In genomic region chr3:180979949-180980348, GRCh38 we compare ENCODE assay signal across 24 cellular contexts. TPM values are rescaled to one million over a fixed set of nuclear protein-coding genes. Genes with fewer than 3 reads are reported as not detected.
DNase-seq lines count a peak whose midpoint lies in the region; ATAC-seq and TF ChIP-seq lines count a peak whose summit lies in the region.
"Had no signal": no experiment of that assay in that cellular context is flagged by ENCODE, and none has a peak within 500 bp of the region (broad histone marks: within the 10 kb centered on the region; RNA-seq: fewer than 3 reads in every experiment).

No MANE protein-coding gene starts in this region.

- H3K4me1 Mint-ChIP-seq in activated CD8-positive, alpha-beta T cell treated with anti-CD3 and anti-CD28 coated beads for 36 hours (ENCODE audit: low read depth): peaks cover 10% of the 10 kb centered on the region
- no peaks in the 10 kb centered on the region for H3K4me1 Mint-ChIP-seq in activated CD8-positive, alpha-beta T cell treated with anti-CD3 and anti-CD28 coated beads, Interleukin-2, amount 10 ng/mL, durations not matched to agents 7 days and 5 days (ENCODE audit: low read depth)
- peaks cover 0 to 6% (median 2%) of the 10 kb centered on the region in 4 donors for H3K4me1 Mint-ChIP-seq in CD4-positive, alpha-beta memory T cell
- no peaks in the 10 kb centered on the region for H3K4me1 Mint-ChIP-seq in central memory CD8-positive, alpha-beta T cell

- H3K36me3 Mint-ChIP-seq in activated CD8-positive, alpha-beta T cell treated with anti-CD3 and anti-CD28 coated beads for 36 hours (ENCODE audit: low read depth): peaks cover 25% of the 10 kb centered on the region
- H3K36me3 Mint-ChIP-seq in activated CD8-positive, alpha-beta T cell treated with anti-CD3 and anti-CD28 coated beads, Interleukin-2, amount 10 ng/mL, durations not matched to agents 7 days and 5 days (ENCODE audit: low read depth): peaks cover 43% of the 10 kb centered on the region
- peaks cover 14 to 51% of the 10 kb centered on the region in 2 donors for H3K36me3 Mint-ChIP-seq in CD4-positive, alpha-beta memory T cell
- H3K36me3 Mint-ChIP-seq in central memory CD8-positive, alpha-beta T cell (ENCODE audit: insufficient read depth): peaks cover 15% of the 10 kb centered on the region

- peak overlapping the region; percentile 48 for H3K27ac Mint-ChIP-seq in activated CD8-positive, alpha-beta T cell treated with anti-CD3 and anti-CD28 coated beads for 36 hours
- no peak overlapping the region for H3K27ac Mint-ChIP-seq in activated CD8-positive, alpha-beta T cell treated with anti-CD3 and anti-CD28 coated beads, Interleukin-2, amount 10 ng/mL, durations not matched to agents 7 days and 5 days
- H3K27ac Mint-ChIP-seq in CD4-positive, alpha-beta memory T cell: peak overlapping the region in 6 of 7 donors; percentile 16 to 70 (median 31)
- H3K27ac Mint-ChIP-seq in central memory CD8-positive, alpha-beta T cell (ENCODE audit: low read depth): peak overlapping the region; percentile 16
- H3K27ac Mint-ChIP-seq: activated CD8-positive, alpha-beta memory T cell treated with anti-CD3 and anti-CD28 coated beads, Interleukin-2, amount 10 ng/mL, durations not matched to agents 7 days and 5 days; activated T-helper 2 cell treated with anti-CD3 and anti-CD28 coated beads, Interferon-gamma antibody, Interleukin-2, Interleukin-4, amounts not matched to agents 10 μg/mL and 5 μg/mL and 100 μg/mL, durations not matched to agents 14 hours and 24 hours and 36 hours had no signal

- no peak for ATAC-seq in activated CD8-positive, alpha-beta T cell treated with anti-CD3 and anti-CD28 coated beads for 36 hours
- ATAC-seq in activated CD8-positive, alpha-beta T cell treated with anti-CD3 and anti-CD28 coated beads, Interleukin-2, amount 10 ng/mL, durations not matched to agents 7 days and 5 days: no peak
- no peak for ATAC-seq in central memory CD8-positive, alpha-beta T cell (replicated peaks; ENCODE audit: extremely low read depth, poor library complexity, severe bottlenecking)
- ATAC-seq: activated CD8-positive, alpha-beta memory T cell treated with anti-CD3 and anti-CD28 coated beads, Interleukin-2, amount 10 ng/mL, durations not matched to agents 7 days and 5 days; foreskin keratinocyte; Panc1 had no signal

- no peaks in the 10 kb centered on the region for H3K27me3 Mint-ChIP-seq in activated CD8-positive, alpha-beta T cell treated with anti-CD3 and anti-CD28 coated beads for 36 hours
- H3K27me3 Mint-ChIP-seq in activated CD8-positive, alpha-beta T cell treated with anti-CD3 and anti-CD28 coated beads, Interleukin-2, amount 10 ng/mL, durations not matched to agents 7 days and 5 days (ENCODE audit: low read depth): no peaks in the 10 kb centered on the region
- no peaks in the 10 kb centered on the region for H3K27me3 Mint-ChIP-seq in CD4-positive, alpha-beta memory T cell
- H3K27me3 Mint-ChIP-seq in central memory CD8-positive, alpha-beta T cell: no peaks in the 10 kb centered on the region
- H3K27me3 Mint-ChIP-seq: activated CD8-positive, alpha-beta memory T cell treated with anti-CD3 and anti-CD28 coated beads, Interleukin-2, amount 10 ng/mL, durations not matched to agents 7 days and 5 days; brain had no signal

- H2AFZ ChIP-seq in osteoblast (ENCODE audit: low read length): no peak overlapping the region
- H2AFZ ChIP-seq: hepatocyte, parathyroid adenoma had no signal

- H3K9me3 ChIP-seq in CD4-positive, alpha-beta memory T cell (ENCODE audit: control insufficient read depth in 1 of 2, low read length in 2 of 2): no peaks in the 10 kb centered on the region
- no peaks in the 10 kb centered on the region for H3K9me3 ChIP-seq in osteoblast (ENCODE audit: low read depth, low read length)
- H3K9me3 ChIP-seq: BE2C, sigmoid colon, SJSA1, suprapubic skin had no signal

- H3K27me3 ChIP-seq in CD4-positive, alpha-beta memory T cell (ENCODE audit: insufficient read depth, low read length): no peaks in the 10 kb centered on the region
- H3K27me3 ChIP-seq in osteoblast (ENCODE audit: insufficient read depth, low read length): no peaks in the 10 kb centered on the region
- H3K27me3 ChIP-seq: BE2C, foreskin keratinocyte, hepatocyte, sigmoid colon, SJSA1, suprapubic skin had no signal

- H3K79me2 ChIP-seq in osteoblast (ENCODE audit: insufficient read depth, low read length): no peaks in the 10 kb centered on the region
- H3K79me2 ChIP-seq: hepatocyte, parathyroid adenoma had no signal

- H3K4me3 ChIP-seq in CD4-positive, alpha-beta memory T cell (ENCODE audit: low read length in 2 of 2): no peak overlapping the region
- H3K4me3 ChIP-seq in osteoblast (ENCODE audit: insufficient read depth, low read length): no peak overlapping the region
- H3K4me3 ChIP-seq: hepatocyte, sigmoid colon, SJSA1, suprapubic skin had no signal

- H3K27ac ChIP-seq in CD4-positive, alpha-beta memory T cell (ENCODE audit: low read depth, low read length): no peak overlapping the region
- H3K27ac ChIP-seq in osteoblast (ENCODE audit: low read depth, low read length): peak overlapping the region; percentile 43
- H3K27ac ChIP-seq: foreskin keratinocyte, hepatocyte, parathyroid adenoma, SJSA1, suprapubic skin had no signal

- no peak for TF ChIP-seq CTCF in activated CD8-positive, alpha-beta T cell treated with anti-CD3 and anti-CD28 coated beads for 36 hours (IDR thresholded peaks at IDR 0.05)
- no peak for TF ChIP-seq CTCF in osteoblast (IDR thresholded peaks at IDR 0.05; ENCODE audit: extremely low read depth, low read depth, low read length)

- no peaks in the 10 kb centered on the region for H4K20me1 ChIP-seq in osteoblast (ENCODE audit: insufficient read depth, low read length)

- no peak for DNase-seq in activated CD8-positive, alpha-beta T cell treated with anti-CD3 and anti-CD28 coated beads for 36 hours
- DNase-seq in activated CD8-positive, alpha-beta T cell treated with anti-CD3 and anti-CD28 coated beads, Interleukin-2, amount 10 ng/mL, durations not matched to agents 7 days and 5 days: no peak
- DNase-seq in CD4-positive, alpha-beta memory T cell: no peak
- DNase-seq in central memory CD8-positive, alpha-beta T cell (ENCODE audit: low spot score in 2 of 2): no peak
- DNase-seq in osteoblast (ENCODE audit: insufficient read length, low spot score, missing footprints) (no peak), KG1 (lab: John Stamatoyannopoulos, UW) (no peak), GM03348 (ENCODE audit: low spot score) (no peak)
- no peak for DNase-seq in stimulated activated naive CD4-positive, alpha-beta T cell (lab: John Stamatoyannopoulos, UW)
- DNase-seq: activated CD8-positive, alpha-beta memory T cell treated with anti-CD3 and anti-CD28 coated beads, Interleukin-2, amount 10 ng/mL, durations not matched to agents 7 days and 5 days; BE2C; DND-41; effector memory CD4-positive, alpha-beta T cell; foreskin keratinocyte; midbrain; NCI-H2171; NCI-H526; sigmoid colon had no signal

- CTCF ChIA-PET in activated CD8-positive, alpha-beta T cell treated with anti-CD3 and anti-CD28 coated beads for 36 hours (lab: Charles Lee): interaction anchor here (0.7 to 1.1 kb wide), 3 partner anchors 31 to 368 kb away, joined by 3 to 4 read pairs (median 3); partner anchors contain the start of gene FXR1
- CTCF ChIA-PET in activated CD8-positive, alpha-beta T cell treated with anti-CD3 and anti-CD28 coated beads, Interleukin-2, amount 10 ng/mL, durations not matched to agents 7 days and 5 days (lab: Charles Lee): interaction anchor here (1.6 kb wide), 1 partner anchor 12 kb away, joined by 3 read pairs; no protein-coding TSS in a partner anchor
- CTCF ChIA-PET in CD4-positive, alpha-beta memory T cell (lab: Charles Lee; ENCODE audit: partially characterized antibody): interaction anchor here (1.4 kb wide), 1 partner anchor 68 kb away, joined by 3 read pairs; the partner anchor contains the start of gene FXR1

- no peaks in the 10 kb centered on the region for H3K9me3 Mint-ChIP-seq in activated CD8-positive, alpha-beta T cell treated with anti-CD3 and anti-CD28 coated beads for 36 hours
- no peaks in the 10 kb centered on the region for H3K9me3 Mint-ChIP-seq in activated CD8-positive, alpha-beta T cell treated with anti-CD3 and anti-CD28 coated beads, Interleukin-2, amount 10 ng/mL, durations not matched to agents 7 days and 5 days (ENCODE audit: insufficient read depth)
- H3K9me3 Mint-ChIP-seq in CD4-positive, alpha-beta memory T cell: no peaks in the 10 kb centered on the region
- H3K9me3 Mint-ChIP-seq in central memory CD8-positive, alpha-beta T cell: no peaks in the 10 kb centered on the region
- H3K9me3 Mint-ChIP-seq: activated T-helper 2 cell treated with anti-CD3 and anti-CD28 coated beads, Interferon-gamma antibody, Interleukin-2, Interleukin-4, amounts not matched to agents 10 μg/mL and 5 μg/mL and 100 μg/mL, durations not matched to agents 14 hours and 24 hours and 36 hours; brain had no signal

- POLR2A ChIA-PET in activated CD8-positive, alpha-beta T cell treated with anti-CD3 and anti-CD28 coated beads for 36 hours (lab: Charles Lee): interaction anchor here (1.2 kb wide), 1 partner anchor 9 kb away, joined by 6 read pairs; the partner anchor contains the start of gene DNAJC19
- POLR2A ChIA-PET in activated CD8-positive, alpha-beta T cell treated with anti-CD3 and anti-CD28 coated beads, Interleukin-2, amount 10 ng/mL, durations not matched to agents 7 days and 5 days (lab: Charles Lee): no interaction called here
- POLR2A ChIA-PET in CD4-positive, alpha-beta memory T cell (lab: Charles Lee; ENCODE audit: partially characterized antibody): interaction anchor here (0.9 to 1.7 kb wide), 3 partner anchors 8 to 10 kb away, joined by 3 to 5 read pairs (median 3); no protein-coding TSS in a partner anchor

- no peaks in the 10 kb centered on the region for H3K4me1 ChIP-seq in CD4-positive, alpha-beta memory T cell (ENCODE audit: insufficient read depth, low read length)
- H3K4me1 ChIP-seq in osteoblast (ENCODE audit: insufficient read depth, low read length): peaks cover 4% of the 10 kb centered on the region
- H3K4me1 ChIP-seq: BE2C, foreskin keratinocyte, SJSA1, suprapubic skin had no signal

- no peak overlapping the region for H3K4me3 Mint-ChIP-seq in activated CD8-positive, alpha-beta T cell treated with anti-CD3 and anti-CD28 coated beads for 36 hours
- no peak overlapping the region for H3K4me3 Mint-ChIP-seq in activated CD8-positive, alpha-beta T cell treated with anti-CD3 and anti-CD28 coated beads, Interleukin-2, amount 10 ng/mL, durations not matched to agents 7 days and 5 days
- H3K4me3 Mint-ChIP-seq in CD4-positive, alpha-beta memory T cell: no peak overlapping the region
- H3K4me3 Mint-ChIP-seq in central memory CD8-positive, alpha-beta T cell: no peak overlapping the region
- H3K4me3 Mint-ChIP-seq: activated CD8-positive, alpha-beta memory T cell treated with anti-CD3 and anti-CD28 coated beads, Interleukin-2, amount 10 ng/mL, durations not matched to agents 7 days and 5 days; brain had no signal

- H3K36me3 ChIP-seq in CD4-positive, alpha-beta memory T cell (ENCODE audit: insufficient read depth, low read length): peaks cover 8% of the 10 kb centered on the region
- peaks cover 40% of the 10 kb centered on the region for H3K36me3 ChIP-seq in osteoblast (ENCODE audit: insufficient read depth, low read length)

- H3K4me2 ChIP-seq in osteoblast (ENCODE audit: insufficient read depth, low read length): no peak overlapping the region
- H3K4me2 ChIP-seq: hepatocyte had no signal

- intact Hi-C loops in activated CD8-positive, alpha-beta T cell treated with anti-CD3 and anti-CD28 coated beads for 36 hours (cut with micrococcal nuclease): loop anchor here (10.0 kb wide), 1 partner anchor 375 kb away; the partner anchor contains the start of gene TTC14
- intact Hi-C loops in CD4-positive, alpha-beta memory T cell (cut with micrococcal nuclease): loop anchor here (10.0 kb wide), 1 partner anchor 1705 kb away; no protein-coding TSS in a partner anchor

RNA-seq across cellular contexts. Expression of gene DNAJC19, which starts 9.6 kb away (rescaled TPM):
- total RNA-seq in activated CD8-positive, alpha-beta T cell treated with anti-CD3 and anti-CD28 coated beads for 36 hours: 10 to 100 TPM; 67.6 to 69.3 TPM
- total RNA-seq in activated CD8-positive, alpha-beta T cell treated with anti-CD3 and anti-CD28 coated beads, Interleukin-2, amount 10 ng/mL, durations not matched to agents 7 days and 5 days: 10 to 100 TPM; 49.1 to 56.6 TPM
- 10 to 100 TPM; 59.7 to 60.1 TPM for total RNA-seq in CD4-positive, alpha-beta memory T cell
- 10 to 100 TPM; 94.1 to 96.8 TPM for polyA plus RNA-seq in CD4-positive, alpha-beta memory T cell
- 27.9 and 34.2 TPM in 2 replicates for total RNA-seq in osteoblast
